ENCODE assay signal across 21 cellular contexts in the genomic region with DNA sequence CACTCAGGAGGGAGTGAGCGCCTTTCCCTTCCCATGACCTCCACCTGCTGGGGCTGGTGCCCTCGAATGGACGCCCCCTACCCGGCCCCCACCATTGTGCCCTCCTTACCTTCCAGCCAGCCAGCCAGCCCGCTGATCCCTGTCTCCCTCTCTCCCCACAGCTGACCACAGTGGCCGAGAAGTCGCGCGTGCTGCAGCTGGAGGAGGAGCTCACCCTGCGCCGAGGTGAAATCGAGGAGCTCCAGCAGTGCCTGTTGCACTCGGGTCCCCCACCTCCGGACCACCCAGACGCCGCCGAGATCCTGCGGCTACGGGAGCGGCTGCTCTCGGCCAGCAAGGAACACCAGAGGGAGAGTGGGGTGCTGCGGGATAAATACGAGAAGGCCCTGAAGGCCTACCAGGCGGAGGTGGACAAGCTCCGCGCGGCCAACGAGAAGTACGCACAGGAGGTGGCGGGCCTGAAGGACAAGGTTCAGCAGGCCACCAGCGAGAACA.
DNase-seq lines count a peak whose midpoint lies in the region; ATAC-seq, FAIRE-seq and TF ChIP-seq lines count a peak whose summit lies in the region.
"Had no signal": no experiment of that assay in that cellular context is flagged by ENCODE, and none has a peak within 500 bp of the region (broad histone marks: within the 10 kb centered on the region; RNA-seq: fewer than 3 reads in every experiment).

No MANE protein-coding gene starts in this region.

- H3K27me3 ChIP-seq in neuronal stem cell (ENCODE audit: control insufficient read depth in 3 of 3, insufficient read depth in 3 of 3, low read depth in 1 of 3, low read length in 3 of 3) (peaks cover 0 to 4% (median 0%) of the 10 kb centered on the region in 3 experiments), vagina (no peaks in the 10 kb centered on the region)

- H3K9me3 ChIP-seq in neuronal stem cell (replicated peaks in 1 of 2; ENCODE audit: control insufficient read depth in 2 of 2, insufficient read depth in 1 of 2, low read depth in 1 of 2, low read length in 2 of 2), result peaks cover 0 to 2% of the 10 kb centered on the region in 2 donors
- H3K9me3 ChIP-seq in vagina, result no peaks in the 10 kb centered on the region
- no peaks in the 10 kb centered on the region for H3K9me3 ChIP-seq in T-helper 17 cell (ENCODE audit: control insufficient read depth, low read length, poor library complexity, severe bottlenecking)
- H3K9me3 ChIP-seq: A549, Caco-2 had no signal

- DNase-seq in H54 (ENCODE audit: insufficient read length, low spot score), result no peak
- no peak for DNase-seq in endothelial cell (ENCODE audit: low spot score)
- DNase-seq in neuronal stem cell (ENCODE audit: low spot score), result no peak
- DNase-seq in GM13977 (ENCODE audit: low spot score), result no peak
- DNase-seq in vagina (ENCODE audit: extremely low spot score in 2 of 2), result no peak
- no peak for DNase-seq in T-helper 17 cell
- no peak for DNase-seq in inferior parietal cortex (ENCODE audit: extremely low spot score)
- DNase-seq: AML-193; Caco-2; CD4-positive, alpha-beta T cell; GM23248; H7; KG1 had no signal

- H3K36me3 Mint-ChIP-seq in endothelial cell (ENCODE audit: low read depth, unreplicated experiment) (peaks cover 26% of the 10 kb centered on the region), T-helper 17 cell (ENCODE audit: low read depth) (no peaks in the 10 kb centered on the region)

- no peak overlapping the region for H2AK5ac ChIP-seq in neuronal stem cell (ENCODE audit: low read depth, low read length)

- no peak overlapping the region for H3K18ac ChIP-seq in neuronal stem cell (ENCODE audit: low read length)

- FAIRE-seq in H54 (lab: Jason Lieb, UNC), result no peak
- FAIRE-seq: A549, D721Med, G401.6, GM12892, GM19239, HTR-8/SVneo had no signal

- no peak overlapping the region for H4K91ac ChIP-seq in neuronal stem cell (ENCODE audit: low read depth, low read length, poor library complexity)

- H3K4ac ChIP-seq in neuronal stem cell (ENCODE audit: low read length), result no peak overlapping the region

- H3K36me3 ChIP-seq in neuronal stem cell (replicated peaks in 1 of 2; ENCODE audit: control insufficient read depth in 2 of 2, insufficient read depth in 2 of 2, low read length in 2 of 2) (peaks cover 6 to 51% of the 10 kb centered on the region in 2 donors), vagina (peaks cover 0 to 18% of the 10 kb centered on the region in 2 donors)

- no peak overlapping the region for H2BK15ac ChIP-seq in neuronal stem cell (ENCODE audit: low read length)

- H3K4me3 ChIP-seq in neuronal stem cell (ENCODE audit: low read length in 2 of 2) (no peak overlapping the region), vagina (no peak overlapping the region)
- H3K4me3 ChIP-seq: A549, GM23248 had no signal

- H3K4me1 ChIP-seq in neuronal stem cell (ENCODE audit: control insufficient read depth in 2 of 2, insufficient read depth in 1 of 2, low read depth in 1 of 2, low read length in 2 of 2) (peaks cover 2 to 9% of the 10 kb centered on the region in 2 donors), vagina (peaks cover 21% of the 10 kb centered on the region)

- no peak overlapping the region for H4K8ac ChIP-seq in neuronal stem cell (ENCODE audit: low read depth, low read length)

- no CpG with 5 or more reads among the region's 31 CpGs for WGBS in neuronal stem cell (ENCODE audit: extremely low coverage in 2 of 2, insufficient read length in 2 of 2, insufficient replicate concordance in 1 of 2), 2 donors

- in situ Hi-C loops in GM13977 (cut with MboI; ENCODE audit: low pct_unique_long_range_greater_than_20kb, low sequenced_read_pairs, unreplicated experiment), result no loop called here

- H3K27ac ChIP-seq in 22Rv1, result peak overlapping the region; percentile 98
- no peak overlapping the region for H3K27ac ChIP-seq in neuronal stem cell (replicated peaks; ENCODE audit: low read length)
- H3K27ac ChIP-seq in vagina, result no peak overlapping the region
- H3K27ac ChIP-seq: A549, C4-2B, GM23248 had no signal

- no peak overlapping the region for H2BK12ac ChIP-seq in neuronal stem cell (ENCODE audit: low read length)

- no peak overlapping the region for H2BK120ac ChIP-seq in neuronal stem cell (ENCODE audit: low read depth, low read length)

- no peak for ATAC-seq in T-helper 17 cell
- ATAC-seq: A549 had no signal

- H2AFZ ChIP-seq in neuronal stem cell (ENCODE audit: low read length), result no peak overlapping the region
- H2AFZ ChIP-seq: GM23248 had no signal

- H3K79me1 ChIP-seq in neuronal stem cell (ENCODE audit: low read depth, low read length), result peaks cover 2% of the 10 kb centered on the region

- H3K23ac ChIP-seq in neuronal stem cell (ENCODE audit: low read depth, low read length, poor library complexity), result peak overlapping the region; percentile 65

- H2BK5ac ChIP-seq in neuronal stem cell (ENCODE audit: low read length), result no peak overlapping the region

- H3K9ac ChIP-seq in neuronal stem cell (ENCODE audit: low read depth, low read length, poor library complexity), result no peak overlapping the region
- H3K9ac ChIP-seq: GM23248 had no signal

- no peak overlapping the region for H3K4me3 Mint-ChIP-seq in endothelial cell (ENCODE audit: unreplicated experiment)
- no peak overlapping the region for H3K4me3 Mint-ChIP-seq in T-helper 17 cell
- H3K4me3 Mint-ChIP-seq: CD4-positive, alpha-beta T cell had no signal

- H3K4me1 Mint-ChIP-seq in endothelial cell (ENCODE audit: unreplicated experiment) (peaks cover 21% of the 10 kb centered on the region), T-helper 17 cell (peaks cover 5% of the 10 kb centered on the region)

- H3K9me3 Mint-ChIP-seq in endothelial cell (ENCODE audit: unreplicated experiment), result no peaks in the 10 kb centered on the region
- H3K9me3 Mint-ChIP-seq: CD4-positive, alpha-beta T cell had no signal

- TF ChIP-seq CTCF in 22Rv1 (IDR thresholded peaks at IDR 0.05), result no peak
- TF ChIP-seq CTCF in endothelial cell (IDR thresholded peaks at IDR 0.05; ENCODE audit: unreplicated experiment), result no peak
- no peak for TF ChIP-seq CTCF in GM13977 (IDR thresholded peaks at IDR 0.05; ENCODE audit: extremely low read depth, insufficient read depth, missing control alignments)
- no peak for TF ChIP-seq CTCF in vagina (IDR thresholded peaks at IDR 0.05)

- 0 out of 2 replicates have a peak, but pooled peaks have one; percentile 4 for TF ChIP-seq POLR2A in H54 (IDR thresholded peaks at IDR 0.05; ENCODE audit: low read depth, low read length)
- TF ChIP-seq POLR2A in vagina (IDR thresholded peaks at IDR 0.05), result no peak

- H3K4me2 ChIP-seq in neuronal stem cell (ENCODE audit: insufficient read depth, low read length, poor library complexity, severe bottlenecking), result no peak overlapping the region
- H3K4me2 ChIP-seq: A549 had no signal

- H3K27me3 Mint-ChIP-seq in endothelial cell (ENCODE audit: unreplicated experiment) (peaks cover 6% of the 10 kb centered on the region), T-helper 17 cell (no peaks in the 10 kb centered on the region)

- H3K27ac Mint-ChIP-seq in endothelial cell (ENCODE audit: unreplicated experiment), result peak overlapping the region; percentile 68
- H3K27ac Mint-ChIP-seq in T-helper 17 cell, result no peak overlapping the region
- H3K27ac Mint-ChIP-seq: CD4-positive, alpha-beta T cell had no signal

- intact Hi-C loops in vagina (cut with DNase I), result no loop called here

- no peak overlapping the region for H3K14ac ChIP-seq in neuronal stem cell (ENCODE audit: low read length)
